16 cellular contexts compared by ENCODE assay signal in genomic region chr4:172656055-172656454, GRCh38.
A peak's percentile ranks its signal among the peaks of the same experiment; 100 is the strongest.
DNase-seq lines count a peak whose midpoint lies in the region; ATAC-seq, FAIRE-seq and TF ChIP-seq lines count a peak whose summit lies in the region.
"Had no signal": no experiment of that assay in that cellular context is flagged by ENCODE, and none has a peak within 500 bp of the region (broad histone marks: within the 10 kb centered on the region; RNA-seq: fewer than 3 reads in every experiment).

No MANE protein-coding gene starts in this region.

- TF ChIP-seq CTCF in H1 (IDR thresholded peaks at IDR 0.05; ENCODE audit: control extremely low read depth in 1 of 3, insufficient read depth in 1 of 3, low read depth in 1 of 3, low read length in 3 of 3): no peak

- H3K27ac ChIP-seq in H1 (ENCODE audit: low read depth, low read length) (no peak overlapping the region), small intestine (ENCODE audit: low read depth in 1 of 2, low read length in 1 of 2) (no peak overlapping the region)
- no peak overlapping the region for H3K27ac ChIP-seq in naive thymus-derived CD4-positive, alpha-beta T cell (ENCODE audit: low read depth, low read length)

- H2AK5ac ChIP-seq in H1 (ENCODE audit: low read depth, low read length): no peak overlapping the region

- H3K4me1 Mint-ChIP-seq in naive thymus-derived CD4-positive, alpha-beta T cell: no peaks in the 10 kb centered on the region
- H3K4me1 Mint-ChIP-seq: CD4-positive, alpha-beta memory T cell had no signal

- H4K8ac ChIP-seq in H1 (ENCODE audit: extremely low read depth, insufficient read depth, low read length): no peak overlapping the region

- no peak overlapping the region for H2BK120ac ChIP-seq in H1 (replicated peaks; ENCODE audit: low read depth, low read length)

- no peak overlapping the region for H3K4ac ChIP-seq in H1 (replicated peaks; ENCODE audit: insufficient read length, low read depth, low read length)

- DNase-seq in NCI-H69 (lab: John Stamatoyannopoulos, UW) (peak; percentile 3), H1 (ENCODE audit: low read depth in 1 of 2, low spot score in 2 of 2) (no peak), small intestine (peak; percentile 66)
- no peak for DNase-seq in naive thymus-derived CD4-positive, alpha-beta T cell
- DNase-seq in activated T-cell treated with anti-CD3 and anti-CD28 coated beads, Interleukin-2, amount 50 U/mL, for 1 hour: no peak
- DNase-seq: C1 segment of cervical spinal cord; Caco-2; CD4-positive, alpha-beta memory T cell; DMS153; DND-41; GOT3; H7 had no signal

- no peaks in the 10 kb centered on the region for H3K23me2 ChIP-seq in H1 (ENCODE audit: low read depth, low read length)

- intact Hi-C loops in naive thymus-derived CD4-positive, alpha-beta T cell (cut with micrococcal nuclease): no loop called here

- no peak overlapping the region for H3K14ac ChIP-seq in H1 (ENCODE audit: insufficient read length)

- no peak overlapping the region for H3K23ac ChIP-seq in H1 (ENCODE audit: insufficient read length)

- H3K36me3 Mint-ChIP-seq in naive thymus-derived CD4-positive, alpha-beta T cell: no peaks in the 10 kb centered on the region

- TF ChIP-seq POLR2A in H1 (IDR thresholded peaks at IDR 0.05; ENCODE audit: control extremely low read depth in 1 of 2, low read depth in 2 of 2, low read length in 2 of 2): no peak

- ATAC-seq in HG03095 (IDR thresholded peaks at IDR 0.05; ENCODE audit: unreplicated experiment): no peak
- ATAC-seq in naive thymus-derived CD4-positive, alpha-beta T cell: no peak
- ATAC-seq: HCT116 had no signal

- 88% methylated on average over 5 of the region's 5 CpGs; no CpG with 5 or more reads in 1 of the 2 experiments for WGBS in H1 (ENCODE audit: extremely low coverage in 1 of 2, insufficient coverage in 1 of 2, insufficient read length in 1 of 2, insufficient replicate concordance in 2 of 2, low coverage in 1 of 2, low lambda C conversion rate in 2 of 2, missing lambda C conversion rate in 1 of 2), 2 experiments
- WGBS in small intestine, 3 donors: 22 to 66% (median 34%) methylated on average over 5 of the region's 5 CpGs

- H3K4me1 ChIP-seq in H1 (replicated peaks in 1 of 4; ENCODE audit: control insufficient read depth in 3 of 4, insufficient read depth in 4 of 4, low read length in 3 of 4) (no peaks in the 10 kb centered on the region; a peak in 1 of 7 replicates), small intestine (ENCODE audit: control insufficient read depth in 2 of 2, insufficient read depth in 1 of 2, low read depth in 1 of 2, low read length in 1 of 2) (no peaks in the 10 kb centered on the region)
- H3K4me1 ChIP-seq in naive thymus-derived CD4-positive, alpha-beta T cell (ENCODE audit: control insufficient read depth in 2 of 2, insufficient read depth in 2 of 2, low read length in 2 of 2): no peaks in the 10 kb centered on the region

- H2BK20ac ChIP-seq in H1 (ENCODE audit: low read length): no peak overlapping the region

- no peak overlapping the region for H4K5ac ChIP-seq in H1 (ENCODE audit: insufficient read length, low read depth, low read length)

- no peak overlapping the region for H2BK5ac ChIP-seq in H1 (ENCODE audit: low read depth, low read length)

- H3K36me3 ChIP-seq in H1 (ENCODE audit: control insufficient read depth in 2 of 4, insufficient read depth in 4 of 4, low read length in 3 of 4) (no peaks in the 10 kb centered on the region), small intestine (ENCODE audit: control insufficient read depth in 2 of 2, insufficient read depth in 2 of 2, low read length in 2 of 2) (no peaks in the 10 kb centered on the region)
- H3K36me3 ChIP-seq in naive thymus-derived CD4-positive, alpha-beta T cell (ENCODE audit: control insufficient read depth in 2 of 3, insufficient read depth in 3 of 3, low read length in 3 of 3): no peaks in the 10 kb centered on the region

- H3K4me2 ChIP-seq in H1 (ENCODE audit: insufficient read depth in 1 of 2, low read depth in 2 of 2, low read length in 2 of 2): no peak overlapping the region

- H4K20me1 ChIP-seq in H1 (replicated peaks in 1 of 2; ENCODE audit: control insufficient read depth in 1 of 2, insufficient read depth in 2 of 2, low read length in 2 of 2): no peaks in the 10 kb centered on the region

- H3K27me3 Mint-ChIP-seq in naive thymus-derived CD4-positive, alpha-beta T cell: no peaks in the 10 kb centered on the region
- H3K27me3 Mint-ChIP-seq: CD4-positive, alpha-beta memory T cell had no signal

- H3K9me3 ChIP-seq in H1 (ENCODE audit: insufficient read depth in 2 of 2, low read depth in 1 of 2, low read length in 1 of 2) (no peaks in the 10 kb centered on the region), small intestine (ENCODE audit: control insufficient read depth, low read depth) (no peaks in the 10 kb centered on the region)
- H3K9me3 ChIP-seq in naive thymus-derived CD4-positive, alpha-beta T cell (ENCODE audit: control insufficient read depth in 2 of 3, low read length in 3 of 3): no peaks in the 10 kb centered on the region
- H3K9me3 ChIP-seq: Caco-2 had no signal

- no peak for TF ChIP-seq RAD21 in H1 (IDR thresholded peaks at IDR 0.05 in 1 of 2, conservative IDR thresholded peaks at IDR 0.05 in 1 of 2; ENCODE audit: low read depth in 2 of 2, low read length in 2 of 2)

- H2BK12ac ChIP-seq in H1 (ENCODE audit: low read depth, low read length): peak overlapping the region; percentile 12; the same call in 1 of the 2 replicates

- peaks cover 0 to 4% (median 0%) of the 10 kb centered on the region in 11 donors for H3K9me3 Mint-ChIP-seq in naive thymus-derived CD4-positive, alpha-beta T cell

- H3K9ac ChIP-seq in H1 (replicated peaks in 1 of 4; ENCODE audit: extremely low read depth in 1 of 4, low read depth in 3 of 4, low read length in 3 of 4): no peak overlapping the region

- FAIRE-seq in H1 (lab: Jason Lieb, UNC) (peak; percentile 28), small intestine (lab: Jason Lieb, UNC) (no peak)
- FAIRE-seq: G401.6, GM12892 had no signal

- H4K91ac ChIP-seq in H1 (replicated peaks; ENCODE audit: insufficient read length, low read length): no peak overlapping the region

- no peak overlapping the region for H3K18ac ChIP-seq in H1 (ENCODE audit: extremely low read depth, low read length)

- H3K27me3 ChIP-seq in H1 (replicated peaks in 1 of 4; ENCODE audit: control insufficient read depth in 3 of 4, extremely low read depth in 1 of 4, insufficient read depth in 3 of 4, low read length in 3 of 4) (no peaks in the 10 kb centered on the region), small intestine (ENCODE audit: control insufficient read depth in 2 of 2, insufficient read depth in 2 of 2, low read length in 2 of 2) (no peaks in the 10 kb centered on the region)
- no peaks in the 10 kb centered on the region for H3K27me3 ChIP-seq in naive thymus-derived CD4-positive, alpha-beta T cell (ENCODE audit: control insufficient read depth in 2 of 2, insufficient read depth in 2 of 2, low read length in 2 of 2)

- CTCF ChIA-PET in H1 (lab: Charles Lee; ENCODE audit: partially characterized antibody): interaction anchor here (1.2 kb wide), 1 partner anchor 11 kb away, joined by 5 read pairs; no protein-coding TSS in a partner anchor
- CTCF ChIA-PET in naive thymus-derived CD4-positive, alpha-beta T cell (lab: Charles Lee): no interaction called here

- H2AFZ ChIP-seq in H1 (ENCODE audit: low read length): no peak overlapping the region

- no peaks in the 10 kb centered on the region for H3K79me1 ChIP-seq in H1 (ENCODE audit: low read depth, low read length)

- no peak overlapping the region for H3K4me3 Mint-ChIP-seq in naive thymus-derived CD4-positive, alpha-beta T cell
- H3K4me3 Mint-ChIP-seq: CD4-positive, alpha-beta memory T cell had no signal

- H3K56ac ChIP-seq in H1 (replicated peaks; ENCODE audit: insufficient read length, low read depth, low read length): no peak overlapping the region

- no peak overlapping the region for H3K27ac Mint-ChIP-seq in naive thymus-derived CD4-positive, alpha-beta T cell
- H3K27ac Mint-ChIP-seq: CD4-positive, alpha-beta memory T cell had no signal

- no peaks in the 10 kb centered on the region for H3K79me2 ChIP-seq in H1 (ENCODE audit: control insufficient read depth in 1 of 2, insufficient read depth in 2 of 2, low read length in 2 of 2)

- H3K4me3 ChIP-seq in H1 (ENCODE audit: extremely low read depth in 1 of 4, insufficient read depth in 2 of 4, low read depth in 3 of 4, low read length in 4 of 4) (no peak overlapping the region), small intestine (ENCODE audit: low read depth in 1 of 2, low read length in 2 of 2) (no peak overlapping the region)
- no peak overlapping the region for H3K4me3 ChIP-seq in naive thymus-derived CD4-positive, alpha-beta T cell (ENCODE audit: low read length)

- H2BK15ac ChIP-seq in H1 (ENCODE audit: low read length): no peak overlapping the region

- POLR2A ChIA-PET in H1 (lab: Charles Lee; ENCODE audit: partially characterized antibody): no interaction called here
- POLR2A ChIA-PET in naive thymus-derived CD4-positive, alpha-beta T cell (lab: Charles Lee): no interaction called here

- no peak for TF ChIP-seq EP300 in H1 (IDR thresholded peaks at IDR 0.05; ENCODE audit: borderline replicate concordance in 1 of 2, low read depth in 2 of 2, low read length in 2 of 2)

TF ChIP-seq in H1, 55 proteins besides CTCF, POLR2A, EP300 and RAD21:
- no peak for TF ChIP-seq SP2 (IDR thresholded peaks at IDR 0.05; ENCODE audit: low read length)
- no peak for TF ChIP-seq EZH2 (IDR thresholded peaks at IDR 0.05; ENCODE audit: low read depth, low read length, severe bottlenecking)
- no peak for TF ChIP-seq RXRA (IDR thresholded peaks at IDR 0.05; ENCODE audit: insufficient read depth, low read depth, low read length)
- TF ChIP-seq CBX8 (IDR thresholded peaks at IDR 0.05; ENCODE audit: borderline replicate concordance, low read depth, low read length): no peak
- TF ChIP-seq SAP30 (IDR thresholded peaks at IDR 0.05; ENCODE audit: insufficient read depth, insufficient replicate concordance, low read length): no peak

Comparison
In these comparisons a context has a peak if more than half of its experiments do, and no peak if none do; other contexts are left out.
1. DNase-seq: peak in NCI-H69 (single experiment) and small intestine (single experiment); none in H1 (0 of 2), naive thymus-derived CD4-positive, alpha-beta T cell (0 of 9) and activated T-cell treated with anti-CD3 and anti-CD28 coated beads, Interleukin-2, amount 50 U/mL, for 1 hour (single experiment).